ENCODE assay signal across 24 cellular contexts in genomic region chr10:132439025-132439388, GRCh38. TPM values are rescaled to one million over a fixed set of nuclear protein-coding genes. Genes with fewer than 3 reads are reported as not detected.
A peak's percentile ranks its signal among the peaks of the same experiment; 100 is the strongest.
DNase-seq lines count a peak whose midpoint lies in the region; ATAC-seq, FAIRE-seq and TF ChIP-seq lines count a peak whose summit lies in the region.
"Had no signal": no experiment of that assay in that cellular context is flagged by ENCODE, and none has a peak within 500 bp of the region (broad histone marks: within the 10 kb centered on the region; RNA-seq: fewer than 3 reads in every experiment).

No MANE protein-coding gene starts in this region.

- CTCF ChIA-PET in HEK293 (lab: Yijun Ruan, JAX) (interaction anchor here (0.6 kb wide), 1 partner anchor 46 kb away, joined by 3 read pairs; no protein-coding TSS in a partner anchor), WTC11 (lab: Charles Lee) (interaction anchor here (1.2 kb wide), 1 partner anchor 34 kb away, joined by 3 read pairs; no protein-coding TSS in a partner anchor)

- H3K4me3 ChIP-seq in HEK293 (ENCODE audit: low read depth, low read length) (no peak overlapping the region), kidney (ENCODE audit: low read length in 2 of 2) (no peak overlapping the region), neuronal stem cell (ENCODE audit: low read length in 2 of 2) (no peak overlapping the region)
- H3K4me3 ChIP-seq: dorsolateral prefrontal cortex, lower lobe of right lung, upper lobe of left lung had no signal

- H3K9ac ChIP-seq in kidney (ENCODE audit: low read length in 2 of 2), result no peak overlapping the region
- H3K9ac ChIP-seq in neuronal stem cell (ENCODE audit: low read depth, low read length, poor library complexity), result no peak overlapping the region

- H3K4me1 ChIP-seq in HEK293 (ENCODE audit: control insufficient read depth, insufficient read depth, low read length), result no peaks in the 10 kb centered on the region
- peaks cover 0 to 2% of the 10 kb centered on the region in 2 donors for H3K4me1 ChIP-seq in kidney (ENCODE audit: control insufficient read depth in 1 of 2, insufficient read depth in 1 of 2, low read depth in 1 of 2, low read length in 2 of 2)
- H3K4me1 ChIP-seq in neuronal stem cell (ENCODE audit: control insufficient read depth in 2 of 2, insufficient read depth in 1 of 2, low read depth in 1 of 2, low read length in 2 of 2), result peaks cover 0 to 6% of the 10 kb centered on the region in 2 donors

- peak overlapping the region; percentile 17 for H4K8ac ChIP-seq in neuronal stem cell (ENCODE audit: low read depth, low read length)

- no peak overlapping the region for H2BK12ac ChIP-seq in neuronal stem cell (ENCODE audit: low read length)

- no peak for FAIRE-seq in kidney (lab: Jason Lieb, UNC)
- FAIRE-seq: D721Med had no signal

- intact Hi-C loops in kidney (cut with DNase I), result no loop called here

- peak overlapping the region; percentile 74; the same call in 1 of the 2 replicates for H3K27ac Mint-ChIP-seq in WTC11
- H3K27ac Mint-ChIP-seq: activated naive CD4-positive, alpha-beta T cell treated with anti-CD3 and anti-CD28 coated beads for 36 hours had no signal

- H2BK15ac ChIP-seq in neuronal stem cell (ENCODE audit: low read length), result peak overlapping the region; percentile 75

- no peak overlapping the region for H4K91ac ChIP-seq in neuronal stem cell (ENCODE audit: low read depth, low read length, poor library complexity)

- no peaks in the 10 kb centered on the region for H3K27me3 ChIP-seq in neuronal stem cell (ENCODE audit: control insufficient read depth in 3 of 3, insufficient read depth in 3 of 3, low read depth in 1 of 3, low read length in 3 of 3)
- H3K27me3 ChIP-seq: dorsolateral prefrontal cortex, upper lobe of left lung had no signal

- H2BK5ac ChIP-seq in neuronal stem cell (ENCODE audit: low read length), result no peak overlapping the region

- peak overlapping the region; percentile 31 for H2BK120ac ChIP-seq in neuronal stem cell (ENCODE audit: low read depth, low read length)

- no peak overlapping the region for H3K4me2 ChIP-seq in neuronal stem cell (ENCODE audit: insufficient read depth, low read length, poor library complexity, severe bottlenecking)

- H3K4me1 Mint-ChIP-seq in WTC11, result no peaks in the 10 kb centered on the region

- no peak overlapping the region for H3K4ac ChIP-seq in neuronal stem cell (ENCODE audit: low read length)

- no peaks in the 10 kb centered on the region for H3K36me3 Mint-ChIP-seq in WTC11
- H3K36me3 Mint-ChIP-seq: IgD-negative memory B cell had no signal

- peak overlapping the region; percentile 15 for H3K18ac ChIP-seq in neuronal stem cell (ENCODE audit: low read length)

- H3K9me3 Mint-ChIP-seq in WTC11, result peaks cover 9% of the 10 kb centered on the region; the same call in 1 of the 2 replicates
- H3K9me3 Mint-ChIP-seq: activated naive CD4-positive, alpha-beta T cell treated with anti-CD3 and anti-CD28 coated beads for 36 hours; activated T-cell treated with anti-CD3 and anti-CD28 coated beads, Interleukin-2, amount 50 U/mL, for 4 hours; IgD-negative memory B cell had no signal

- no peak for DNase-seq in WTC11 (ENCODE audit: low spot score)
- peak; percentile 81 for DNase-seq in kidney
- DNase-seq in neuronal stem cell (ENCODE audit: low spot score), result no peak
- DNase-seq in effector CD4-positive, alpha-beta T cell, result no peak
- no peak for DNase-seq in activated effector memory CD4-positive, alpha-beta T cell treated with anti-CD3 and anti-CD28 coated beads, Interleukin-2, amount 50 U/mL, for 16 hours
- DNase-seq in DMS 273 treated with DMSO at 0.1 percent for 48 hours (lab: John Stamatoyannopoulos, UW), result no peak
- no peak for DNase-seq in kidney glomerular epithelial cell (lab: John Stamatoyannopoulos, UW)
- DNase-seq: ACHN; activated CD4-positive, CD25-positive, alpha-beta regulatory T cell treated with anti-CD3 and anti-CD28 coated beads, Interleukin-2, amount 50 U/mL, for 72 hours; activated naive CD4-positive, alpha-beta T cell treated with anti-CD3 and anti-CD28 coated beads for 36 hours; activated T-cell treated with anti-CD3 and anti-CD28 coated beads, Interleukin-2, amount 50 U/mL, for 4 hours; central memory CD4-positive, alpha-beta T cell; dorsolateral prefrontal cortex; EL; lower lobe of right lung; MM.1S; NCI-H2171; NCI-H526 treated with DMSO at 0.1 percent for 48 hours; stimulated activated CD8-positive, alpha-beta memory T cell treated with anti-CD3 and anti-CD28 coated beads, Interleukin-4, amount 100 ng/mL, for 48 hours had no signal

- H2AK5ac ChIP-seq in neuronal stem cell (ENCODE audit: low read depth, low read length), result peak overlapping the region; percentile 71

- no peaks in the 10 kb centered on the region for H3K27me3 Mint-ChIP-seq in WTC11 (ENCODE audit: low read depth)
- H3K27me3 Mint-ChIP-seq: IgD-negative memory B cell had no signal

- H3K36me3 ChIP-seq in HEK293 (ENCODE audit: control insufficient read depth in 2 of 2, insufficient read depth in 1 of 2, low read length in 2 of 2) (no peaks in the 10 kb centered on the region), kidney (ENCODE audit: control insufficient read depth in 1 of 2, insufficient read depth in 2 of 2, low read length in 2 of 2) (no peaks in the 10 kb centered on the region), neuronal stem cell (replicated peaks in 1 of 2; ENCODE audit: control insufficient read depth in 2 of 2, insufficient read depth in 2 of 2, low read length in 2 of 2) (no peaks in the 10 kb centered on the region)
- H3K36me3 ChIP-seq: lower lobe of right lung, upper lobe of left lung had no signal

- peaks cover 5% of the 10 kb centered on the region for H3K79me1 ChIP-seq in neuronal stem cell (ENCODE audit: low read depth, low read length)

- H3K4me3 Mint-ChIP-seq in WTC11, result no peak overlapping the region
- H3K4me3 Mint-ChIP-seq: activated naive CD4-positive, alpha-beta T cell treated with anti-CD3 and anti-CD28 coated beads for 36 hours; activated T-cell treated with anti-CD3 and anti-CD28 coated beads, Interleukin-2, amount 50 U/mL, for 4 hours had no signal

- peak overlapping the region; percentile 59 for H2AFZ ChIP-seq in neuronal stem cell (ENCODE audit: low read length)

- H3K23ac ChIP-seq in neuronal stem cell (ENCODE audit: low read depth, low read length, poor library complexity), result peak overlapping the region; percentile 96

- no peak overlapping the region for H3K27ac ChIP-seq in HEK293 (ENCODE audit: extremely low read depth, low read depth, low read length)
- H3K27ac ChIP-seq in kidney (ENCODE audit: low read depth in 2 of 2, low read length in 2 of 2), result no peak overlapping the region
- H3K27ac ChIP-seq in neuronal stem cell (replicated peaks; ENCODE audit: low read length), result no peak overlapping the region
- H3K27ac ChIP-seq: C4-2B, lower lobe of right lung had no signal

- H3K14ac ChIP-seq in neuronal stem cell (ENCODE audit: low read length), result peak overlapping the region; percentile 100

- H3K9me3 ChIP-seq in HEK293 (ENCODE audit: control insufficient read depth, insufficient read depth, low read depth, low read length), result no peaks in the 10 kb centered on the region
- H3K9me3 ChIP-seq in kidney (ENCODE audit: control insufficient read depth in 1 of 2, low read length in 2 of 2), result no peaks in the 10 kb centered on the region
- peaks cover 7 to 11% of the 10 kb centered on the region in 2 donors for H3K9me3 ChIP-seq in neuronal stem cell (replicated peaks in 1 of 2; ENCODE audit: control insufficient read depth in 2 of 2, insufficient read depth in 1 of 2, low read depth in 1 of 2, low read length in 2 of 2)
- H3K9me3 ChIP-seq: lower lobe of right lung, upper lobe of left lung had no signal

- WGBS in neuronal stem cell (ENCODE audit: extremely low coverage in 2 of 2, insufficient read length in 2 of 2, insufficient replicate concordance in 1 of 2), 2 donors, result no CpG with 5 or more reads among the region's 6 CpGs

- TF ChIP-seq CTCF in HEK293 (tag by site-specific recombination; IDR thresholded peaks at IDR 0.05) (no peak), WTC11 (IDR thresholded peaks at IDR 0.05) (no peak), kidney (IDR thresholded peaks at IDR 0.05; ENCODE audit: borderline replicate concordance, extremely low read depth, insufficient read depth) (no peak)

- POLR2A ChIA-PET in HEK293 (lab: Yijun Ruan, JAX) (no interaction called here), WTC11 (lab: Charles Lee) (no interaction called here)

- no peak for ATAC-seq in WTC11
- ATAC-seq: activated T-cell treated with anti-CD3 and anti-CD28 coated beads, Interleukin-2, amount 50 U/mL, for 4 hours had no signal

TF ChIP-seq in HEK293, 187 proteins besides CTCF, POLR2A, EP300 and RAD21 (continues in another document):
- TF ChIP-seq ZNF114 (tag by site-specific recombination; IDR thresholded peaks at IDR 0.05) (no peak), ZNF560 (tag by site-specific recombination; IDR thresholded peaks at IDR 0.05; ENCODE audit: borderline replicate concordance) (no peak), ZNF211 (tag by site-specific recombination; IDR thresholded peaks at IDR 0.05; ENCODE audit: low read depth) (no peak), ZNF140 (tag by site-specific recombination; IDR thresholded peaks at IDR 0.05) (no peak), ZIC2 (tag by site-specific recombination; IDR thresholded peaks at IDR 0.05) (peak; percentile 27)

TF ChIP-seq in WTC11, 78 proteins besides CTCF, POLR2A, EP300 and RAD21:
- TF ChIP-seq FOXK1 (CRISPR knock-in tag; IDR thresholded peaks at IDR 0.05) (0 out of 2 replicates have a peak, but pooled peaks have one; percentile 7), MAX (CRISPR knock-in tag; IDR thresholded peaks at IDR 0.05) (no peak), GRHL2 (CRISPR knock-in tag; IDR thresholded peaks at IDR 0.05; ENCODE audit: insufficient replicate concordance, severe bottlenecking) (no peak)

RNA-seq across cellular contexts. Expression of gene PWWP2B, which starts 42.0 kb away (rescaled TPM):
- total RNA-seq in WTC11 (2021) (12.2 to 14.1 TPM (median 13.6 TPM) in 3 replicates), kidney (24.3 TPM)
- 12.9 TPM for polyA plus RNA-seq in kidney (ENCODE audit: insufficient read depth, low read depth, low replicate concordance)
- polyA plus RNA-seq in neuronal stem cell (2013, experiment 1 of 2), result 2.1 TPM
- 2.0 TPM for polyA plus RNA-seq in neuronal stem cell (2013, experiment 2 of 2)
